Comparison of ENCODE assay signal across 8 cellular contexts in genomic region chr16:81514041-81514559, GRCh38.
A peak's percentile ranks its signal among the peaks of the same experiment; 100 is the strongest.
DNase-seq lines count a peak whose midpoint lies in the region; ATAC-seq, FAIRE-seq and TF ChIP-seq lines count a peak whose summit lies in the region.

No MANE protein-coding gene starts in this region.

- ATAC-seq in HG02571 (IDR thresholded peaks at IDR 0.05; ENCODE audit: unreplicated experiment) (peak; percentile 66), mucosa of descending colon (peak; percentile 51), gastroesophageal sphincter (no peak)

- intact Hi-C loops in mucosa of descending colon (cut with DNase I, micrococcal nuclease) (no loop called here), lower leg skin (cut with DNase I; ENCODE audit: low total_unique reads) (no loop called here)

- H3K9me3 ChIP-seq in mucosa of descending colon (no peaks in the 10 kb centered on the region), SJCRH30 (replicated peaks) (no peaks in the 10 kb centered on the region), gastroesophageal sphincter (no peaks in the 10 kb centered on the region)

- TF ChIP-seq POLR2A in lower leg skin (IDR thresholded peaks at IDR 0.05) (no peak), gastroesophageal sphincter (IDR thresholded peaks at IDR 0.05) (no peak)

- H3K4me1 ChIP-seq in mucosa of descending colon (ENCODE audit: low read depth) = peaks cover 17% of the 10 kb centered on the region
- no peaks in the 10 kb centered on the region for H3K4me1 ChIP-seq in SJCRH30
- H3K4me1 ChIP-seq in gastroesophageal sphincter = peaks cover 0 to 31% (median 6%) of the 10 kb centered on the region in 3 donors

- WGBS in lower leg skin, 2 donors = 74 to 83% methylated on average over 7 of the region's 7 CpGs
- 70 to 89% methylated on average over 2 to 3 of the region's 7 CpGs for WGBS in gastroesophageal sphincter (ENCODE audit: low coverage in 1 of 2), 2 donors

- TF ChIP-seq CTCF in mucosa of descending colon (IDR thresholded peaks at IDR 0.05) = no peak
- no peak for TF ChIP-seq CTCF in lower leg skin (IDR thresholded peaks at IDR 0.05)
- no peak for TF ChIP-seq CTCF in gastroesophageal sphincter (IDR thresholded peaks at IDR 0.05)

- peak; percentile 68 for FAIRE-seq in GM18507 (lab: Jason Lieb, UNC)

- H3K27ac ChIP-seq in SJCRH30 (no peak overlapping the region), gastroesophageal sphincter (no peak overlapping the region)

- DNase-seq in GM18507 (ENCODE audit: extremely low spot score, insufficient read length, low read depth) (no peak), SKM-1 (lab: John Stamatoyannopoulos, UW; ENCODE audit: unreplicated experiment) (peak; percentile 38), mucosa of descending colon (peak in 1 of 3 donors; percentile 62), SJCRH30 (no peak), lower leg skin (ENCODE audit: low spot score in 2 of 2) (no peak), HuH-7 (ENCODE audit: low spot score) (no peak)

- no peak for TF ChIP-seq EP300 in gastroesophageal sphincter (IDR thresholded peaks at IDR 0.05)

- H3K4me3 ChIP-seq in mucosa of descending colon = no peak overlapping the region
- H3K4me3 ChIP-seq in SJCRH30 = no peak overlapping the region
- H3K4me3 ChIP-seq in lower leg skin (ENCODE audit: low read depth, poor library complexity, severe bottlenecking) = no peak overlapping the region
- no peak overlapping the region for H3K4me3 ChIP-seq in gastroesophageal sphincter

- H3K36me3 ChIP-seq in mucosa of descending colon (ENCODE audit: low read depth) = no peaks in the 10 kb centered on the region
- no peaks in the 10 kb centered on the region for H3K36me3 ChIP-seq in SJCRH30
- no peaks in the 10 kb centered on the region for H3K36me3 ChIP-seq in gastroesophageal sphincter

- H3K27me3 ChIP-seq in SJCRH30 (no peaks in the 10 kb centered on the region), gastroesophageal sphincter (no peaks in the 10 kb centered on the region)
